8 cellular contexts compared by ENCODE assay signal in the genomic region with DNA sequence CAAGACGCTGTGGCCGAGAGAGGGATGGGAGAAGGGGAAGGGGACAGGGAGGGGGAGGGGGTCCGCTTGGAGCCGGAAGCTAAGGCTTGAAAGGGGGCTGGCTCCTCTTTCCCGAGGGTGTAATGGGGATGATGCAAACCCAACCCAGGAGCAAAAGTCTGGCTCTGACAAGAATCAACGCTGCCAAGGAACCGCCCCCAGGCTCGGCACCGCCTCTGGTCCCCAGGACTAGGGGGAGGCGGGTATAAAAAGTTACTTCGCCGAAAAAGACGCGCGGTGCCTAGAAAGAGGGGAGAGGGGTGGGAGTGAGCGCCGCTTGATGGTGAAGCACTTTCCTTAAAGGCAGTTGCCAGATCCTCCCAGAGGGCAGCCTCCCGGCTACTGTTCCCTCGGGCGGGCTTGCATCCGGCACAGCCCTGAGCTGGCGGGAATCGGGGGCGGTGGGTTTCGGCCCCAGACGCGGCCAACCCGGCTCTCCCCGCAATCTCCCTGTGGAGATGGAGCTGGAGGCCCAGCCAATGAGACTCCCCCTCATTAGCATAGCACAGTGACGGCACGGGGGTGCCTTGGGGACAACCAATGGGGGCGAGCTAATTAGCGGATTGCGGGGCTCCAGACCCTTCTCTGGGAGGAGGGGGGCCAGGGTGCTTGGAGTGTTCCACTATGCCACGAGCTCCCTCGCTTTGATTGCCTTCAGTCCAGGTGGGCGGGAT. TPM values are rescaled to one million over a fixed set of nuclear protein-coding genes. Genes with fewer than 3 reads are reported as not detected.
DNase-seq lines count a peak whose midpoint lies in the region; ATAC-seq and TF ChIP-seq lines count a peak whose summit lies in the region.

Gene KCNT2 (minus strand): TSS at position 40 of the 713 bp plus-strand sequence. CDS start 131 bp downstream, outside the sequence.

- TF ChIP-seq CTCF in fibroblast of mammary gland (conservative IDR thresholded peaks at IDR 0.05; ENCODE audit: control insufficient read depth, insufficient read depth, low read depth, low read length): no peak
- no peak for TF ChIP-seq CTCF in vagina (IDR thresholded peaks at IDR 0.05)

- no peak for TF ChIP-seq POLR2A in vagina (IDR thresholded peaks at IDR 0.05)

- intact Hi-C loops in vagina (cut with DNase I): no loop called here

- H3K4me1 Mint-ChIP-seq in T-helper 2 cell treated with Interferon-gamma antibody and Interleukin-4, amounts not matched to agents 5 μg/mL and 100 μg/mL, for 36 hours (ENCODE audit: low read depth): peaks cover 3% of the 10 kb centered on the region

- peak within 1 kb of the TSS; percentile 41 for H3K4me3 Mint-ChIP-seq in T-helper 2 cell treated with Interferon-gamma antibody and Interleukin-4, amounts not matched to agents 5 μg/mL and 100 μg/mL, for 36 hours

- peaks cover 5% of the 10 kb centered on the region for H3K4me1 ChIP-seq in muscle layer of colon (ENCODE audit: insufficient read depth, low read length)
- peaks cover 8% of the 10 kb centered on the region for H3K4me1 ChIP-seq in vagina

- peak; percentile 87 for DNase-seq in DMS153 (lab: John Stamatoyannopoulos, UW)
- peak; percentile 51 for DNase-seq in HuH-7.5 (ENCODE audit: low spot score)
- DNase-seq in T-helper 2 cell treated with Interferon-gamma antibody and Interleukin-4, amounts not matched to agents 5 μg/mL and 100 μg/mL, for 36 hours (ENCODE audit: low spot score): no peak
- peak; percentile 34 for DNase-seq in fibroblast of mammary gland (ENCODE audit: low read depth)
- no peak for DNase-seq in vagina (ENCODE audit: extremely low spot score in 2 of 2)
- DNase-seq in superior temporal gyrus (ENCODE audit: extremely low spot score): no peak

- no peaks in the 10 kb centered on the region for H3K9me3 Mint-ChIP-seq in T-helper 2 cell treated with Interferon-gamma antibody and Interleukin-4, amounts not matched to agents 5 μg/mL and 100 μg/mL, for 36 hours

- no peak within 1 kb of the TSS for H3K27ac Mint-ChIP-seq in T-helper 2 cell treated with Interferon-gamma antibody and Interleukin-4, amounts not matched to agents 5 μg/mL and 100 μg/mL, for 36 hours

- H3K4me3 ChIP-seq in fibroblast of mammary gland (ENCODE audit: control insufficient read depth, low read depth, low read length): peak within 1 kb of the TSS; percentile 64
- H3K4me3 ChIP-seq in muscle layer of colon (ENCODE audit: low read depth in 1 of 2, low read length in 2 of 2): peak within 1 kb of the TSS; percentile 49 to 75
- peak within 1 kb of the TSS; percentile 48 to 50 for H3K4me3 ChIP-seq in vagina

- H3K9me3 ChIP-seq in muscle layer of colon (ENCODE audit: low read length): no peaks in the 10 kb centered on the region
- H3K9me3 ChIP-seq in vagina: no peaks in the 10 kb centered on the region

- H3K27ac ChIP-seq in muscle layer of colon (ENCODE audit: low read depth, low read length): peak within 1 kb of the TSS; percentile 35
- peak within 1 kb of the TSS; percentile 61 for H3K27ac ChIP-seq in vagina

- H3K36me3 Mint-ChIP-seq in T-helper 2 cell treated with Interferon-gamma antibody and Interleukin-4, amounts not matched to agents 5 μg/mL and 100 μg/mL, for 36 hours (ENCODE audit: low read depth): no peaks in the 10 kb centered on the region

- H3K27me3 ChIP-seq in muscle layer of colon (ENCODE audit: control insufficient read depth in 1 of 2, insufficient read depth in 2 of 2, low read length in 2 of 2): no peaks in the 10 kb centered on the region
- no peaks in the 10 kb centered on the region for H3K27me3 ChIP-seq in vagina

- no peak for ATAC-seq in GM18868 (IDR thresholded peaks at IDR 0.05; ENCODE audit: unreplicated experiment)

- H3K36me3 ChIP-seq in muscle layer of colon (ENCODE audit: insufficient read depth, low read length) (no peaks in the 10 kb centered on the region), vagina (no peaks in the 10 kb centered on the region)

- H3K9ac ChIP-seq in muscle layer of colon (ENCODE audit: low read length): peak within 1 kb of the TSS; percentile 38

- H3K27me3 Mint-ChIP-seq in T-helper 2 cell treated with Interferon-gamma antibody and Interleukin-4, amounts not matched to agents 5 μg/mL and 100 μg/mL, for 36 hours (ENCODE audit: low read depth): peaks cover 39% of the 10 kb centered on the region

RNA-seq across cellular contexts. Expression of gene KCNT2, which starts in this region (rescaled TPM):
- total RNA-seq in vagina: 1.2 TPM

Comparison
In these comparisons a context has a peak if more than half of its experiments do, and no peak if none do; other contexts are left out.
1. DNase-seq: peak in DMS153 (single experiment), HuH-7.5 (single experiment) and fibroblast of mammary gland (single experiment); none in T-helper 2 cell treated with Interferon-gamma antibody and Interleukin-4, amounts not matched to agents 5 μg/mL and 100 μg/mL, for 36 hours (single experiment), vagina (0 of 2) and superior temporal gyrus (single experiment).
2. Peak in every context shown above with its lines, with median percentiles within 50 percentile points of each other: H3K4me3 ChIP-seq.